Comparison of ENCODE assay signal across 27 cellular contexts in genomic region chr22:45445031-45445710, GRCh38. TPM values are rescaled to one million over a fixed set of nuclear protein-coding genes. Genes with fewer than 3 reads are reported as not detected.
"Had no signal": no experiment of that assay in that cellular context is flagged by ENCODE, and none has a peak within 500 bp of the region (broad histone marks: within the 10 kb centered on the region; RNA-seq: fewer than 3 reads in every experiment).

No MANE protein-coding gene starts in this region.

- H3K36me3 ChIP-seq: SJSA1 had no signal

- H3K27ac Mint-ChIP-seq: activated CD8-positive, alpha-beta T cell treated with anti-CD3 and anti-CD28 coated beads for 36 hours; activated naive CD4-positive, alpha-beta T cell treated with anti-CD3 and anti-CD28 coated beads, Interleukin-2, amount 50 U/mL, for 24 hours; T-helper 1 cell treated with Interleukin-12 subunit alpha and Interleukin-12 subunit beta and Interleukin-4 antibody, amounts not matched to agents 30 μg/mL and 1 μg/mL, for 36 hours had no signal

- DNase-seq: activated CD4-positive, alpha-beta T cell treated with anti-CD3 and anti-CD28 coated beads for 4 hours; activated CD8-positive, alpha-beta memory T cell treated with anti-CD3 and anti-CD28 coated beads, Interleukin-2, amount 50 U/mL, for 4 hours; activated CD8-positive, alpha-beta T cell treated with anti-CD3 and anti-CD28 coated beads for 36 hours; activated effector memory CD4-positive, alpha-beta T cell treated with Interleukin-2 at 50 U/mL for 16 hours; activated naive CD4-positive, alpha-beta T cell; aorta; body of pancreas; MV-4-11; NCI-H1092 treated with DMSO at 0.1 percent for 48 hours; NCI-H1417 treated with DMSO at 0.1 percent for 48 hours; NCI-H1694; NCI-H2029; NCI-H2107; NCI-H345; NCI-H510A; NCI-H526 treated with DMSO at 0.1 percent for 48 hours; NCI-H82; SHP77 had no signal

- H3K27me3 ChIP-seq: body of pancreas, SJSA1 had no signal

- H3K36me3 Mint-ChIP-seq: activated naive CD4-positive, alpha-beta T cell treated with anti-CD3 and anti-CD28 coated beads, Interleukin-2, amount 50 U/mL, for 24 hours had no signal

- H3K4me3 Mint-ChIP-seq: activated CD8-positive, alpha-beta T cell treated with anti-CD3 and anti-CD28 coated beads for 36 hours; activated naive CD4-positive, alpha-beta T cell treated with anti-CD3 and anti-CD28 coated beads, Interleukin-2, amount 50 U/mL, for 24 hours; central memory CD8-positive, alpha-beta T cell; T-helper 1 cell treated with Interleukin-12 subunit alpha and Interleukin-12 subunit beta and Interleukin-4 antibody, amounts not matched to agents 30 μg/mL and 1 μg/mL, for 36 hours had no signal

- H3K9me3 ChIP-seq: body of pancreas, SJSA1 had no signal

- H3K9me3 Mint-ChIP-seq: activated CD8-positive, alpha-beta T cell treated with anti-CD3 and anti-CD28 coated beads for 36 hours; activated naive CD4-positive, alpha-beta T cell treated with anti-CD3 and anti-CD28 coated beads, Interleukin-2, amount 50 U/mL, for 24 hours; central memory CD8-positive, alpha-beta T cell; T-helper 1 cell treated with Interleukin-12 subunit alpha and Interleukin-12 subunit beta and Interleukin-4 antibody, amounts not matched to agents 30 μg/mL and 1 μg/mL, for 36 hours had no signal

- ATAC-seq: activated CD4-positive, CD25-positive, alpha-beta regulatory T cell treated with anti-CD3 and anti-CD28 coated beads, Interleukin-2, amount 50 U/mL, for 24 hours; activated CD8-positive, alpha-beta T cell treated with anti-CD3 and anti-CD28 coated beads for 36 hours; body of pancreas; Panc1 had no signal

- H3K27ac ChIP-seq: body of pancreas, RWPE1, SJSA1 had no signal

- H3K4me3 ChIP-seq: body of pancreas, SJSA1 had no signal

RNA-seq across cellular contexts. Expression of gene RIBC2, which starts 31.7 kb away (rescaled TPM):
- total RNA-seq: body of pancreas, SJSA1 had no signal

RNA-seq across cellular contexts. Expression of gene SMC1B, which starts 31.8 kb away (rescaled TPM):
- total RNA-seq: aorta, body of pancreas, MCF 10A, SJSA1 had no signal
- polyA plus RNA-seq: aorta had no signal

RNA-seq across cellular contexts. Expression of gene FBLN1, which starts 57.5 kb away (rescaled TPM):
- total RNA-seq: OCI-LY7 had no signal
